In genomic region chr12:57238854-57239554, GRCh38 we compare ENCODE assay signal across 8 cellular contexts. TPM values are rescaled to one million over a fixed set of nuclear protein-coding genes. Genes with fewer than 3 reads are reported as not detected.
DNase-seq lines count a peak whose midpoint lies in the region; ATAC-seq and TF ChIP-seq lines count a peak whose summit lies in the region.

No MANE protein-coding gene starts in this region.

- peak overlapping the region; percentile 98 for H3K27ac Mint-ChIP-seq in chondrocyte (ENCODE audit: unreplicated experiment)

- DNase-seq in AG08395 (ENCODE audit: low spot score) (peak; percentile 95), NCI-H2227 (lab: John Stamatoyannopoulos, UW; ENCODE audit: unreplicated experiment) (peak; percentile 84), chondrocyte (ENCODE audit: low spot score) (peak; percentile 92), left colon (peak; percentile 77 to 91)
- peak; percentile 83 to 89 for DNase-seq in stimulated activated CD4-positive, alpha-beta T cell treated with anti-CD3 and anti-CD28 coated beads, Interleukin-1b, Interleukin-23, amount 100 ng/mL, for 4 hours (ENCODE audit: low read depth in 2 of 2)

- peak; percentile 100 for TF ChIP-seq CTCF in chondrocyte (IDR thresholded peaks at IDR 0.05)

- no peaks in the 10 kb centered on the region for H3K9me3 Mint-ChIP-seq in chondrocyte (ENCODE audit: low read depth)

- intact Hi-C loops in left colon (cut with DNase I, micrococcal nuclease): no loop called here

- peak overlapping the region; percentile 94 for H3K4me3 Mint-ChIP-seq in chondrocyte (ENCODE audit: unreplicated experiment)

- ATAC-seq in GM18858 (IDR thresholded peaks at IDR 0.05; ENCODE audit: unreplicated experiment) (peak; percentile 31), HG03095 (IDR thresholded peaks at IDR 0.05; ENCODE audit: unreplicated experiment) (peak; percentile 45), left colon (peak; percentile 72)
- peak; percentile 50 to 56 for ATAC-seq in activated CD4-positive, CD25-positive, alpha-beta regulatory T cell treated with anti-CD3 and anti-CD28 coated beads, Interleukin-2, amount 50 U/mL, for 24 hours

- peaks cover 91% of the 10 kb centered on the region for H3K4me1 Mint-ChIP-seq in chondrocyte (ENCODE audit: low read depth)

- peaks cover 6% of the 10 kb centered on the region for H3K36me3 Mint-ChIP-seq in chondrocyte (ENCODE audit: low read depth)

- no peaks in the 10 kb centered on the region for H3K27me3 Mint-ChIP-seq in chondrocyte (ENCODE audit: low read depth)

RNA-seq across cellular contexts. Expression of gene SHMT2, which starts 9.5 kb away (rescaled TPM):
- total RNA-seq in chondrocyte: 112 to 292 TPM (median 291 TPM) in 3 replicates
- total RNA-seq in left colon: 10 to 100 TPM; 45.3 to 58.8 TPM

RNA-seq across cellular contexts. Expression of gene STAC3, which starts 12.0 kb away (rescaled TPM):
- total RNA-seq in chondrocyte (1.1 to 2.8 TPM (median 1.3 TPM) in 3 replicates), left colon (1 to 10 TPM; 2.0 to 4.2 TPM)

RNA-seq across cellular contexts. Expression of gene NXPH4, which starts 22.4 kb away (rescaled TPM):
- total RNA-seq in chondrocyte: 75.4 to 85.4 TPM (median 82.8 TPM) in 3 replicates
- not detected for total RNA-seq in left colon

Comparison
In these comparisons a context has a peak if more than half of its experiments do, and no peak if none do; other contexts are left out.
1. Peak in every context shown above with its lines: DNase-seq and ATAC-seq.
2. RNA of gene NXPH4, which starts 22.4 kb away (total RNA-seq): 75.4 to 85.4 TPM in chondrocyte; not detected in left colon; every median in the first group is over 10 times any median in the second.